17 cellular contexts compared by ENCODE assay signal in genomic region chr11:110474578-110474977, GRCh38. TPM values are rescaled to one million over a fixed set of nuclear protein-coding genes. Genes with fewer than 3 reads are reported as not detected.
A peak's percentile ranks its signal among the peaks of the same experiment; 100 is the strongest.
DNase-seq lines count a peak whose midpoint lies in the region; FAIRE-seq and TF ChIP-seq lines count a peak whose summit lies in the region.
"Had no signal": no experiment of that assay in that cellular context is flagged by ENCODE, and none has a peak within 500 bp of the region (broad histone marks: within the 10 kb centered on the region; RNA-seq: fewer than 3 reads in every experiment).

No MANE protein-coding gene starts in this region.

- H4K8ac ChIP-seq in H1 (ENCODE audit: extremely low read depth, insufficient read depth, low read length) (no peak overlapping the region), neuronal stem cell (ENCODE audit: low read depth, low read length) (no peak overlapping the region)

- no peak for TF ChIP-seq POLR2A in H1 (IDR thresholded peaks at IDR 0.05; ENCODE audit: control extremely low read depth in 1 of 2, low read depth in 2 of 2, low read length in 2 of 2)

- POLR2A ChIA-PET in H1 (lab: Charles Lee; ENCODE audit: partially characterized antibody) (interaction anchor here (0.6 kb wide), 1 partner anchor 146 kb away, joined by 3 read pairs; no protein-coding TSS in a partner anchor), HEK293T (lab: Yijun Ruan, JAX) (no interaction called here)

- no peak overlapping the region for H3K4me3 Mint-ChIP-seq in activated CD4-positive, alpha-beta T cell treated with anti-CD3 and anti-CD28 coated beads, Interleukin-2, amount 10 ng/mL, durations not matched to agents 24 days and 14 days
- H3K4me3 Mint-ChIP-seq: IgD-negative memory B cell had no signal

- H3K9ac ChIP-seq in H1 (replicated peaks in 1 of 4; ENCODE audit: extremely low read depth in 1 of 4, low read depth in 3 of 4, low read length in 3 of 4) (no peak overlapping the region), neuronal stem cell (ENCODE audit: low read depth, low read length, poor library complexity) (no peak overlapping the region)
- H3K9ac ChIP-seq: BLaER1 had no signal

- no peaks in the 10 kb centered on the region for H3K9me3 ChIP-seq in H1 (ENCODE audit: insufficient read depth in 2 of 2, low read depth in 1 of 2, low read length in 1 of 2)
- no peaks in the 10 kb centered on the region for H3K9me3 ChIP-seq in neuronal stem cell (replicated peaks in 1 of 2; ENCODE audit: control insufficient read depth in 2 of 2, insufficient read depth in 1 of 2, low read depth in 1 of 2, low read length in 2 of 2)
- H3K9me3 ChIP-seq: BLaER1 had no signal

- no peaks in the 10 kb centered on the region for H4K20me1 ChIP-seq in H1 (replicated peaks in 1 of 2; ENCODE audit: control insufficient read depth in 1 of 2, insufficient read depth in 2 of 2, low read length in 2 of 2)
- H4K20me1 ChIP-seq: BLaER1 had no signal

- H3K36me3 ChIP-seq in H7 (replicated peaks; ENCODE audit: control insufficient read depth, insufficient read depth, low read length) (no peaks in the 10 kb centered on the region), H1 (ENCODE audit: control insufficient read depth in 2 of 4, insufficient read depth in 4 of 4, low read length in 3 of 4) (no peaks in the 10 kb centered on the region), neuronal stem cell (replicated peaks in 1 of 2; ENCODE audit: control insufficient read depth in 2 of 2, insufficient read depth in 2 of 2, low read length in 2 of 2) (no peaks in the 10 kb centered on the region)

- H3K27me3 Mint-ChIP-seq in activated CD4-positive, alpha-beta T cell treated with anti-CD3 and anti-CD28 coated beads, Interleukin-2, amount 10 ng/mL, durations not matched to agents 24 days and 14 days: no peaks in the 10 kb centered on the region
- H3K27me3 Mint-ChIP-seq: IgD-negative memory B cell had no signal

- CTCF ChIA-PET in H1 (lab: Charles Lee; ENCODE audit: partially characterized antibody) (interaction anchor here (0.9 to 4.5 kb wide), 4 partner anchors 10 to 289 kb away, joined by 3 to 21 read pairs (median 4); no protein-coding TSS in a partner anchor), HEK293T (lab: Yijun Ruan, JAX) (no interaction called here)

- H3K18ac ChIP-seq in H1 (ENCODE audit: extremely low read depth, low read length) (no peak overlapping the region), neuronal stem cell (ENCODE audit: low read length) (peak overlapping the region; percentile 11)

- H2BK120ac ChIP-seq in H1 (replicated peaks; ENCODE audit: low read depth, low read length) (no peak overlapping the region), neuronal stem cell (ENCODE audit: low read depth, low read length) (no peak overlapping the region)

- no peak for FAIRE-seq in H1 (lab: Jason Lieb, UNC)
- FAIRE-seq: GM12878, GM18507 had no signal

- no peaks in the 10 kb centered on the region for H3K79me1 ChIP-seq in H1 (ENCODE audit: low read depth, low read length)
- H3K79me1 ChIP-seq in neuronal stem cell (ENCODE audit: low read depth, low read length): no peaks in the 10 kb centered on the region

- no peak overlapping the region for H2BK20ac ChIP-seq in H1 (ENCODE audit: low read length)

- no peak overlapping the region for H4K5ac ChIP-seq in H1 (ENCODE audit: insufficient read length, low read depth, low read length)

- peaks cover 5% of the 10 kb centered on the region for H3K36me3 Mint-ChIP-seq in activated CD4-positive, alpha-beta T cell treated with anti-CD3 and anti-CD28 coated beads, Interleukin-2, amount 10 ng/mL, durations not matched to agents 24 days and 14 days (ENCODE audit: low read depth)

- H3K27ac ChIP-seq in H1 (ENCODE audit: low read depth, low read length): no peak overlapping the region
- no peak overlapping the region for H3K27ac ChIP-seq in neuronal stem cell (replicated peaks; ENCODE audit: low read length)
- H3K27ac ChIP-seq: BLaER1 had no signal

- H3K4me1 Mint-ChIP-seq in activated CD4-positive, alpha-beta T cell treated with anti-CD3 and anti-CD28 coated beads, Interleukin-2, amount 10 ng/mL, durations not matched to agents 24 days and 14 days: peaks cover 6% of the 10 kb centered on the region

- no peak overlapping the region for H3K23ac ChIP-seq in H1 (ENCODE audit: insufficient read length)
- no peak overlapping the region for H3K23ac ChIP-seq in neuronal stem cell (ENCODE audit: low read depth, low read length, poor library complexity)

- no peak overlapping the region for H2BK5ac ChIP-seq in H1 (ENCODE audit: low read depth, low read length)
- no peak overlapping the region for H2BK5ac ChIP-seq in neuronal stem cell (ENCODE audit: low read length)

- WGBS in H1 (ENCODE audit: extremely low coverage in 1 of 2, insufficient coverage in 1 of 2, insufficient read length in 1 of 2, insufficient replicate concordance in 2 of 2, low coverage in 1 of 2, low lambda C conversion rate in 2 of 2, missing lambda C conversion rate in 1 of 2), 2 experiments: 100% methylated on average over 1 of the region's 1 CpG; no CpG with 5 or more reads in 1 of the 2 experiments
- no CpG with 5 or more reads among the region's 1 CpG for WGBS in neuronal stem cell (ENCODE audit: extremely low coverage in 2 of 2, insufficient read length in 2 of 2, insufficient replicate concordance in 1 of 2), 2 donors

- peaks cover 2 to 10% (median 4%) of the 10 kb centered on the region in 4 experiments for H3K4me1 ChIP-seq in H1 (replicated peaks in 1 of 4; ENCODE audit: control insufficient read depth in 3 of 4, insufficient read depth in 4 of 4, low read length in 3 of 4)
- H3K4me1 ChIP-seq in neuronal stem cell (ENCODE audit: control insufficient read depth in 2 of 2, insufficient read depth in 1 of 2, low read depth in 1 of 2, low read length in 2 of 2): no peaks in the 10 kb centered on the region

- peak; percentile 41 for DNase-seq in activated CD4-positive, alpha-beta T cell treated with anti-CD3 and anti-CD28 coated beads, Interleukin-2, amount 10 ng/mL, durations not matched to agents 24 days and 14 days
- no peak for DNase-seq in activated CD4-positive, alpha-beta T cell treated with anti-CD3 and anti-CD28 coated beads for 1 hour
- DNase-seq in H7 (peak; percentile 10), H1 (ENCODE audit: low read depth in 1 of 2, low spot score in 2 of 2) (no peak), neuronal stem cell (ENCODE audit: low spot score) (no peak), HEK293T (ENCODE audit: extremely low spot score) (no peak)
- DNase-seq in stimulated activated CD4-positive, alpha-beta T cell treated with anti-CD3 and anti-CD28 coated beads, Interleukin-4, amount 100 ng/mL, for 4 hours: no peak
- DNase-seq: 8988T, AML-193, Calu3, DMS 273 treated with DMSO at 0.1 percent for 48 hours, DMS79, GOT3 had no signal

- H2AFZ ChIP-seq in H1 (ENCODE audit: low read length): no peak overlapping the region
- H2AFZ ChIP-seq in neuronal stem cell (ENCODE audit: low read length): no peak overlapping the region

- H3K4ac ChIP-seq in H1 (replicated peaks; ENCODE audit: insufficient read length, low read depth, low read length) (no peak overlapping the region), neuronal stem cell (ENCODE audit: low read length) (no peak overlapping the region)

- H3K14ac ChIP-seq in H1 (ENCODE audit: insufficient read length) (no peak overlapping the region), neuronal stem cell (ENCODE audit: low read length) (no peak overlapping the region)

- peak overlapping the region; percentile 53; the same call in 1 of the 2 replicates for H2BK12ac ChIP-seq in H1 (ENCODE audit: low read depth, low read length)
- H2BK12ac ChIP-seq in neuronal stem cell (ENCODE audit: low read length): no peak overlapping the region

- H4K91ac ChIP-seq in H1 (replicated peaks; ENCODE audit: insufficient read length, low read length) (no peak overlapping the region), neuronal stem cell (ENCODE audit: low read depth, low read length, poor library complexity) (no peak overlapping the region)

- no peak for TF ChIP-seq CTCF in H1 (IDR thresholded peaks at IDR 0.05; ENCODE audit: control extremely low read depth in 1 of 3, insufficient read depth in 1 of 3, low read depth in 1 of 3, low read length in 3 of 3)

- H2AK5ac ChIP-seq in H1 (ENCODE audit: low read depth, low read length) (no peak overlapping the region), neuronal stem cell (ENCODE audit: low read depth, low read length) (no peak overlapping the region)

- no peaks in the 10 kb centered on the region for H3K23me2 ChIP-seq in H1 (ENCODE audit: low read depth, low read length)

- H3K4me3 ChIP-seq in H7 (ENCODE audit: insufficient read depth, low read depth, low read length) (no peak overlapping the region), H1 (ENCODE audit: extremely low read depth in 1 of 4, insufficient read depth in 2 of 4, low read depth in 3 of 4, low read length in 4 of 4) (no peak overlapping the region), neuronal stem cell (ENCODE audit: low read length in 2 of 2) (no peak overlapping the region)
- H3K4me3 ChIP-seq: BLaER1, GM12878 had no signal

- intact Hi-C loops in activated CD4-positive, alpha-beta T cell treated with anti-CD3 and anti-CD28 coated beads, Interleukin-2, amount 10 ng/mL, durations not matched to agents 24 days and 14 days (cut with micrococcal nuclease): no loop called here

- no peak overlapping the region for H3K56ac ChIP-seq in H1 (replicated peaks; ENCODE audit: insufficient read length, low read depth, low read length)

- TF ChIP-seq RAD21 in H1 (IDR thresholded peaks at IDR 0.05 in 1 of 2, conservative IDR thresholded peaks at IDR 0.05 in 1 of 2; ENCODE audit: low read depth in 2 of 2, low read length in 2 of 2): no peak

- H3K9me3 Mint-ChIP-seq in activated CD4-positive, alpha-beta T cell treated with anti-CD3 and anti-CD28 coated beads, Interleukin-2, amount 10 ng/mL, durations not matched to agents 24 days and 14 days: peaks cover 4% of the 10 kb centered on the region
- H3K9me3 Mint-ChIP-seq: IgD-negative memory B cell had no signal

- no peak overlapping the region for H3K4me2 ChIP-seq in H1 (ENCODE audit: insufficient read depth in 1 of 2, low read depth in 2 of 2, low read length in 2 of 2)
- H3K4me2 ChIP-seq in neuronal stem cell (ENCODE audit: insufficient read depth, low read length, poor library complexity, severe bottlenecking): no peak overlapping the region
- H3K4me2 ChIP-seq: BLaER1 had no signal

- H3K27ac Mint-ChIP-seq in activated CD4-positive, alpha-beta T cell treated with anti-CD3 and anti-CD28 coated beads, Interleukin-2, amount 10 ng/mL, durations not matched to agents 24 days and 14 days: no peak overlapping the region
- H3K27ac Mint-ChIP-seq: IgD-negative memory B cell had no signal

- no peaks in the 10 kb centered on the region for H3K27me3 ChIP-seq in H7 (ENCODE audit: control insufficient read depth, insufficient read depth, low read length)
- no peaks in the 10 kb centered on the region for H3K27me3 ChIP-seq in H1 (replicated peaks in 1 of 4; ENCODE audit: control insufficient read depth in 3 of 4, extremely low read depth in 1 of 4, insufficient read depth in 3 of 4, low read length in 3 of 4)
- no peaks in the 10 kb centered on the region for H3K27me3 ChIP-seq in neuronal stem cell (ENCODE audit: control insufficient read depth in 3 of 3, insufficient read depth in 3 of 3, low read depth in 1 of 3, low read length in 3 of 3)
- H3K27me3 ChIP-seq: BLaER1 had no signal

- H3K79me2 ChIP-seq in H1 (ENCODE audit: control insufficient read depth in 1 of 2, insufficient read depth in 2 of 2, low read length in 2 of 2): no peaks in the 10 kb centered on the region

- H2BK15ac ChIP-seq in H1 (ENCODE audit: low read length): no peak overlapping the region
- no peak overlapping the region for H2BK15ac ChIP-seq in neuronal stem cell (ENCODE audit: low read length)

- no peak for TF ChIP-seq EP300 in H1 (IDR thresholded peaks at IDR 0.05; ENCODE audit: borderline replicate concordance in 1 of 2, low read depth in 2 of 2, low read length in 2 of 2)

RNA-seq across cellular contexts. Expression of gene FDX1, which starts 44.8 kb away (rescaled TPM):
- total RNA-seq in activated CD4-positive, alpha-beta T cell treated with anti-CD3 and anti-CD28 coated beads, Interleukin-2, amount 10 ng/mL, durations not matched to agents 24 days and 14 days: 14.2 and 16.4 TPM in 2 replicates
- total RNA-seq in H7 (2014; rRNA removed; shearing (Covaris generic)): 11.5 and 14.0 TPM in 2 replicates
- total RNA-seq in H1 (2021; fragmentation: NEBNext Ultra II Directional; extraction: Animal tissue kit (Norgen Biotek cat#: 25700)): 9.4 and 9.6 TPM in 2 replicates
- 2.4 and 3.7 TPM in 2 replicates for polyA plus RNA-seq in H1 (2011; rRNA removed)
- 4.9 TPM for polyA plus RNA-seq in H1 (2011; cell fraction: cytosol; rRNA removed)
- 1.2 TPM for polyA plus RNA-seq in H1 (2011; cell fraction: nucleus; rRNA removed)
- polyA plus RNA-seq in H1 (2012, experiment 1 of 2): 5.6 to 10.2 TPM (median 6.5 TPM) in 4 replicates
- polyA plus RNA-seq in H1 (2012, experiment 2 of 2): 5.4 TPM
- polyA plus RNA-seq in H1 (2013, experiment 1 of 2): 5.2 TPM
- 5.4 TPM for polyA plus RNA-seq in H1 (2013, experiment 2 of 2)
- 2.1 and 3.9 TPM in 2 replicates for polyA minus RNA-seq in H1 (2011; rRNA and poly(A)+ RNA removed)
- 3.4 TPM for polyA minus RNA-seq in H1 (2011; cell fraction: cytosol; rRNA and poly(A)+ RNA removed)
- polyA minus RNA-seq in H1 (2011; cell fraction: nucleus; rRNA and poly(A)+ RNA removed): 1.9 TPM
- 6.4 TPM for polyA plus RNA-seq in neuronal stem cell (2013, experiment 1 of 2)
- 6.5 TPM for polyA plus RNA-seq in neuronal stem cell (2013, experiment 2 of 2)

Comparison
In these comparisons a context has a peak if more than half of its experiments do, and no peak if none do; other contexts are left out.
1. DNase-seq: peak in activated CD4-positive, alpha-beta T cell treated with anti-CD3 and anti-CD28 coated beads, Interleukin-2, amount 10 ng/mL, durations not matched to agents 24 days and 14 days (single experiment) and H7 (single experiment); none in activated CD4-positive, alpha-beta T cell treated with anti-CD3 and anti-CD28 coated beads for 1 hour (single experiment), H1 (0 of 2), neuronal stem cell (single experiment), HEK293T (single experiment) and stimulated activated CD4-positive, alpha-beta T cell treated with anti-CD3 and anti-CD28 coated beads, Interleukin-4, amount 100 ng/mL, for 4 hours (0 of 2).